In the genomic region with DNA sequence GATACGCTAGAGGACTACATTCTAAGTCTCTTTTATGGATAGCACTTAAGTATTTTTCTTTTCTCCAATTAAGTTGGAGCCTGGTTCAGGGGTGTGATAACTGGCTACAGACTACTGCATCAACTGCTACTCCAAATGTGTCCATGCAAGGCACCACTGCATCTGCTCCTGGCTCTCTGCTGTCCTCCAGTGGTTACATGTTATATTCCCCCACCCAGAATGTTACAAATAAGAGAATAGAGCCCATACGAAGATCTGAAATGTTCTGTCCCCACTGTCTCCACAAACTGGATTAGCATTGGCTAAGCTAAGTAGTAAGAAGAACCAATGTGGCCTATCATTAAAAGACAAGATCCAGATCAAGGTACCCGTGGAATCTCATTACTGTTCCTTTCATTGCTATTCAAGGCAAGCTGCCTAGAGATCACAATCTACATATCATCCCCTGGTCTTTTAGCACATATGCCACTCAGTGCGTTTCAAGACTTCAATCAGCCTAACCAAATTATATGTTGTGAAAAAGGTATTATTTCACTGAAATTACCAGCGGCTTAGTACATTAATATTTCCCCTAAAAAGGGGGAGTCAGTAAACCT, we compare ENCODE assay signal across 8 cellular contexts.
A peak's percentile ranks its signal among the peaks of the same experiment; 100 is the strongest.
DNase-seq lines count a peak whose midpoint lies in the region; ATAC-seq and TF ChIP-seq lines count a peak whose summit lies in the region.

No MANE protein-coding gene starts in this region.

- intact Hi-C loops in breast epithelium (cut with DNase I; ENCODE audit: low total_unique reads) = no loop called here

- TF ChIP-seq CTCF in breast epithelium (IDR thresholded peaks at IDR 0.05) (peak in 2 of 3 donors; percentile 38 to 68), liver (IDR thresholded peaks at IDR 0.05; ENCODE audit: low read depth, low read length, missing input control) (peak; percentile 47)

- WGBS in liver = 32% methylated on average over 5 of the region's 5 CpGs

- H3K4me3 ChIP-seq in breast epithelium = no peak overlapping the region
- no peak overlapping the region for H3K4me3 ChIP-seq in liver (ENCODE audit: low read depth in 1 of 3, low read length in 3 of 3)

- H3K27me3 ChIP-seq in breast epithelium = no peaks in the 10 kb centered on the region
- no peaks in the 10 kb centered on the region for H3K27me3 ChIP-seq in liver (ENCODE audit: control insufficient read depth in 4 of 4, insufficient read depth in 4 of 4, low read length in 3 of 4)

- H3K36me3 ChIP-seq in breast epithelium (no peaks in the 10 kb centered on the region), liver (ENCODE audit: control insufficient read depth in 4 of 4, insufficient read depth in 3 of 4, low read depth in 1 of 4, low read length in 3 of 4) (no peaks in the 10 kb centered on the region)

- TF ChIP-seq RAD21 in liver (IDR thresholded peaks at IDR 0.05) = peak; percentile 65 to 77

- H3K4me1 ChIP-seq in breast epithelium = no peaks in the 10 kb centered on the region
- no peaks in the 10 kb centered on the region for H3K4me1 ChIP-seq in liver (ENCODE audit: control insufficient read depth in 4 of 4, insufficient read depth in 4 of 4, low read length in 3 of 4)

- H3K9ac ChIP-seq in liver (ENCODE audit: low read depth in 1 of 2, low read length in 2 of 2) = no peak overlapping the region

- DNase-seq in SIG-M5 treated with dmso at 0.1 percent for 504 hours (lab: John Stamatoyannopoulos, UW; ENCODE audit: unreplicated experiment) (peak; percentile 77), SIG-M5 (lab: John Stamatoyannopoulos, UW) (no peak), NCI-H748 (lab: John Stamatoyannopoulos, UW; ENCODE audit: unreplicated experiment) (peak; percentile 69), breast epithelium (ENCODE audit: low spot score in 2 of 2) (no peak), GM19238 (ENCODE audit: insufficient read length, low spot score) (no peak), T-helper 9 cell (no peak)

- ATAC-seq in HG02938 (IDR thresholded peaks at IDR 0.05; ENCODE audit: unreplicated experiment) = peak; percentile 62

- TF ChIP-seq POLR2A in breast epithelium (IDR thresholded peaks at IDR 0.05) = no peak

- H3K9me3 ChIP-seq in breast epithelium (no peaks in the 10 kb centered on the region), liver (ENCODE audit: control insufficient read depth in 4 of 4, low read length in 3 of 4) (no peaks in the 10 kb centered on the region)

- H3K27ac ChIP-seq in breast epithelium (no peak overlapping the region), liver (ENCODE audit: low read depth in 1 of 2, low read length in 2 of 2) (no peak overlapping the region)

TF ChIP-seq in liver, 16 proteins besides CTCF, POLR2A, EP300 and RAD21:
- no peak for TF ChIP-seq HNF4A (conservative IDR thresholded peaks at IDR 0.05)
- TF ChIP-seq FOXA1 (IDR thresholded peaks at IDR 0.05) = no peak

Comparison
In these comparisons a context has a peak if more than half of its experiments do, and no peak if none do; other contexts are left out.
1. DNase-seq: peak in SIG-M5 treated with dmso at 0.1 percent for 504 hours (single experiment) and NCI-H748 (single experiment); none in SIG-M5 (single experiment), breast epithelium (0 of 2), GM19238 (single experiment) and T-helper 9 cell (single experiment).